In the genomic region with DNA sequence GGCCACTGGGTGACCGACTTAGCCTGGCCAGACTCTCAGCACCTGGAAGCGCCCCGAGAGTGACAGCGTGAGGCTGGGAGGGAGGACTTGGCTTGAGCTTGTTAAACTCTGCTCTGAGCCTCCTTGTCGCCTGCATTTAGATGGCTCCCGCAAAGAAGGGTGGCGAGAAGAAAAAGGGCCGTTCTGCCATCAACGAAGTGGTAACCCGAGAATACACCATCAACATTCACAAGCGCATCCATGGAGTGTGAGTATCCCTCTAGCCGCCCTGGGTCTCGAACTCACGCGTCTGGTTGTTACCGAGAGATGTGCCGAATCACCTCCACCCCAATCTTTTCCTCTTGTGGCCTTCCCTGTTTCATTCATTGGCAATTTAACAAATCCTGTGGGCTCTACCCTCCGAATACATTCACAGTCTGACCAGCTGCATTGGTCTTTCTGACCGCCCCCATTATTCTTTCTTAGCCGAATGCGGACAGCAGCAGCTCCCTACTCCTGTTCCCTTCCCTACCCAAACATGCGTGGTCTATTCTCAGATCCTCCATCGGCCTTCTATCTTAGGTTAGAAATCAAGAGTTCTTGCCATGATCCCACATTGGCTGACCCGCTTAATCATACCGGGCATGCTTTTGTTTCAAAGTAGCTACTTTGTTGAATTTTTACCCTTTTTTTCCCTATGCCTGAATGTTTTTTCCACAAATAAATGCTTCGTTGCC, we compare ENCODE assay signal across 8 cellular contexts. TPM values are rescaled to one million over a fixed set of nuclear protein-coding genes. Genes with fewer than 3 reads are reported as not detected.
DNase-seq lines count a peak whose midpoint lies in the region; ATAC-seq, FAIRE-seq and TF ChIP-seq lines count a peak whose summit lies in the region.

No MANE protein-coding gene starts in this region.

- H3K4me3 ChIP-seq in OCI-LY7 (ENCODE audit: low read depth, low read length, poor library complexity, severe bottlenecking) (peak overlapping the region; percentile 92), ectodermal cell (ENCODE audit: insufficient read depth, low read depth, low read length) (peak overlapping the region; percentile 87)

- 1% methylated on average over 26 of the region's 26 CpGs for WGBS in ectodermal cell, 2 experiments

- no peak for TF ChIP-seq CTCF in OCI-LY7 (conservative IDR thresholded peaks at IDR 0.05; ENCODE audit: low read length)

- H3K9me3 ChIP-seq in OCI-LY7 (ENCODE audit: low read length) (no peaks in the 10 kb centered on the region), ectodermal cell (ENCODE audit: control insufficient read depth, low read length) (no peaks in the 10 kb centered on the region)

- intact Hi-C loops in OCI-LY7 (cut with micrococcal nuclease; ENCODE audit: unreplicated experiment), result no loop called here

- ATAC-seq in naive B cell (ENCODE audit: low read depth in 2 of 2), result no peak

- peaks cover 55% of the 10 kb centered on the region for H3K79me2 ChIP-seq in OCI-LY7 (ENCODE audit: insufficient read depth, low read depth, low read length)

- no peaks in the 10 kb centered on the region for H3K27me3 ChIP-seq in ectodermal cell (ENCODE audit: control insufficient read depth, insufficient read depth, low read length, poor library complexity, severe bottlenecking)

- peaks cover 0 to 5% (median 0%) of the 10 kb centered on the region in 3 donors for H3K27me3 Mint-ChIP-seq in naive B cell

- in situ Hi-C loops in G401 (cut with HindIII; ENCODE audit: low sequenced_read_pairs), result no loop called here

- H3K4me1 ChIP-seq in OCI-LY7 (ENCODE audit: insufficient read depth, low read length, poor library complexity, severe bottlenecking) (peaks cover 25% of the 10 kb centered on the region), ectodermal cell (ENCODE audit: control insufficient read depth, insufficient read depth, low read length) (peaks cover 8% of the 10 kb centered on the region)

- H3K36me3 Mint-ChIP-seq in naive B cell, result peaks cover 19 to 22% of the 10 kb centered on the region in 2 donors

- TSS peak; percentile 77 for BruUV-seq in OCI-LY7 (replicated peaks; lab: Mats Ljungman, UMichigan)

- FAIRE-seq in frontal cortex (lab: Jason Lieb, UNC), result no peak

- H3K36me3 ChIP-seq in OCI-LY7 (ENCODE audit: insufficient read depth, low read length), result peaks cover 55% of the 10 kb centered on the region
- H3K36me3 ChIP-seq in ectodermal cell (ENCODE audit: control insufficient read depth, insufficient read depth, low read length), result peaks cover 40% of the 10 kb centered on the region

- CTCF ChIA-PET in OCI-LY7 (lab: Charles Lee; ENCODE audit: unreplicated experiment), result interaction anchor here (0.9 kb wide), 1 partner anchor 10 kb away, joined by 3 read pairs; no protein-coding TSS in a partner anchor

- no peaks in the 10 kb centered on the region for H3K9me3 Mint-ChIP-seq in naive B cell

- H3K4me2 ChIP-seq in OCI-LY7 (ENCODE audit: low read length), result peak overlapping the region; percentile 79

- H4K20me1 ChIP-seq in OCI-LY7 (ENCODE audit: insufficient read depth, low read length), result peaks cover 44% of the 10 kb centered on the region; the same call in 1 of the 2 replicates

- H3K27ac ChIP-seq in OCI-LY7 (ENCODE audit: low read depth, low read length, poor library complexity, severe bottlenecking), result peak overlapping the region; percentile 56
- H3K27ac ChIP-seq in ectodermal cell (ENCODE audit: insufficient read depth, low read depth, low read length, poor library complexity, severe bottlenecking), result peak overlapping the region; percentile 89

- H2AFZ ChIP-seq in OCI-LY7 (ENCODE audit: low read length), result peak overlapping the region; percentile 92; the same call in 1 of the 2 replicates

- peaks cover 34 to 48% (median 46%) of the 10 kb centered on the region in 3 donors for H3K4me1 Mint-ChIP-seq in naive B cell

- DNase-seq in NCI-H345 treated with DMSO at 0.1 percent for 48 hours (lab: John Stamatoyannopoulos, UW; ENCODE audit: unreplicated experiment) (peak; percentile 5), NCI-H345 (lab: John Stamatoyannopoulos, UW) (no peak), OCI-LY7 (ENCODE audit: low spot score) (peak; percentile 11), naive B cell (no peak), frontal cortex (ENCODE audit: low spot score in 2 of 2) (no peak), G401 (ENCODE audit: low spot score) (no peak), kidney tubule cell (ENCODE audit: low spot score) (no peak)

- POLR2A ChIA-PET in OCI-LY7 (lab: Charles Lee), result interaction anchor here (0.6 to 1.7 kb wide), 5 partner anchors 9 to 440 kb away, joined by 3 to 5 read pairs (median 4); partner anchors contain the start of gene PDCL3

- H3K4me3 Mint-ChIP-seq in naive B cell, result peak overlapping the region; percentile 87 to 100 (median 96)

- no peaks in the 10 kb centered on the region for H3K9me2 ChIP-seq in OCI-LY7 (ENCODE audit: insufficient read depth, low read length)

- peak overlapping the region; percentile 94 to 99 (median 96) for H3K27ac Mint-ChIP-seq in naive B cell

RNA-seq across cellular contexts. Expression of gene RPL31, which starts 0.6 kb away (rescaled TPM):
- total RNA-seq in OCI-LY7 (2014; rRNA removed; shearing (Covaris generic)), result 1,977 and 1,991 TPM in 2 replicates
- 1,220 and 1,348 TPM in 2 replicates for total RNA-seq in OCI-LY7 (2022)
- 2,823 TPM for polyA plus RNA-seq in ectodermal cell (2013, experiment 1 of 4)
- 2,495 TPM for polyA plus RNA-seq in ectodermal cell (2013, experiment 2 of 4)
- 3,346 TPM for polyA plus RNA-seq in ectodermal cell (2013, experiment 3 of 4)
- 3,792 TPM for polyA plus RNA-seq in ectodermal cell (2013, experiment 4 of 4)
- 1,000 to 10,000 TPM; 4,155 to 6,073 (median 5,110) TPM for polyA plus RNA-seq in naive B cell (ENCODE audit: low read depth in 6 of 6)
- 954 TPM for total RNA-seq in frontal cortex
- 2,056 and 2,130 TPM in 2 replicates for total RNA-seq in G401 (2014; rRNA removed; shearing (Covaris generic))

Comparison
In these comparisons a context has a peak if more than half of its experiments do, and no peak if none do; other contexts are left out.
1. DNase-seq: peak in NCI-H345 treated with DMSO at 0.1 percent for 48 hours (single experiment) and OCI-LY7 (single experiment); none in NCI-H345 (single experiment), naive B cell (single experiment), frontal cortex (0 of 2), G401 (single experiment) and kidney tubule cell (single experiment).